In genomic region chr4:57091657-57092162, GRCh38 we compare ENCODE assay signal across 20 cellular contexts. TPM values are rescaled to one million over a fixed set of nuclear protein-coding genes. Genes with fewer than 3 reads are reported as not detected.
DNase-seq lines count a peak whose midpoint lies in the region; ATAC-seq, FAIRE-seq and TF ChIP-seq lines count a peak whose summit lies in the region.
"Had no signal": no experiment of that assay in that cellular context is flagged by ENCODE, and none has a peak within 500 bp of the region (broad histone marks: within the 10 kb centered on the region; RNA-seq: fewer than 3 reads in every experiment).

No MANE protein-coding gene starts in this region.

- H2BK15ac ChIP-seq in H1 (ENCODE audit: low read length) = no peak overlapping the region

- no peak overlapping the region for H3K14ac ChIP-seq in H1 (ENCODE audit: insufficient read length)

- no peak overlapping the region for H3K4ac ChIP-seq in H1 (replicated peaks; ENCODE audit: insufficient read length, low read depth, low read length)

- no peak overlapping the region for H3K27ac ChIP-seq in H1 (ENCODE audit: low read depth, low read length)
- H3K27ac ChIP-seq: neural progenitor cell had no signal

- H2AFZ ChIP-seq in H1 (ENCODE audit: low read length) = peak overlapping the region; percentile 56; the same call in 1 of the 2 replicates
- H2AFZ ChIP-seq: neural progenitor cell had no signal

- TF ChIP-seq CTCF in H1 (IDR thresholded peaks at IDR 0.05; ENCODE audit: control extremely low read depth in 1 of 3, insufficient read depth in 1 of 3, low read depth in 1 of 3, low read length in 3 of 3) = no peak
- no peak for TF ChIP-seq CTCF in osteocyte (IDR thresholded peaks at IDR 0.05)

- H3K4me1 ChIP-seq in H1 (replicated peaks in 1 of 4; ENCODE audit: control insufficient read depth in 3 of 4, insufficient read depth in 4 of 4, low read length in 3 of 4) = no peaks in the 10 kb centered on the region; a peak in 1 of 7 replicates
- H3K4me1 ChIP-seq: neural progenitor cell had no signal

- H3K79me1 ChIP-seq in H1 (ENCODE audit: low read depth, low read length) = no peaks in the 10 kb centered on the region

- peak overlapping the region; percentile 2 to 3; a peak in 1 of 4 replicates for H3K4me2 ChIP-seq in H1 (ENCODE audit: insufficient read depth in 1 of 2, low read depth in 2 of 2, low read length in 2 of 2)
- H3K4me2 ChIP-seq: neural progenitor cell had no signal

- H4K8ac ChIP-seq in H1 (ENCODE audit: extremely low read depth, insufficient read depth, low read length) = no peak overlapping the region

- no peak for FAIRE-seq in H1 (lab: Jason Lieb, UNC)
- FAIRE-seq: GM12891, K562 had no signal

- H3K9me3 Mint-ChIP-seq in osteocyte (ENCODE audit: unreplicated experiment) = no peaks in the 10 kb centered on the region
- H3K9me3 Mint-ChIP-seq: neural progenitor cell; T-helper 1 cell treated with Interleukin-12 subunit alpha and Interleukin-12 subunit beta and Interleukin-4 antibody, amounts not matched to agents 30 μg/mL and 1 μg/mL, for 36 hours had no signal

- no peaks in the 10 kb centered on the region for H3K27me3 ChIP-seq in H1 (replicated peaks in 1 of 4; ENCODE audit: control insufficient read depth in 3 of 4, extremely low read depth in 1 of 4, insufficient read depth in 3 of 4, low read length in 3 of 4)
- H3K27me3 ChIP-seq: gastrocnemius medialis, neural progenitor cell had no signal

- no peak overlapping the region for H2BK12ac ChIP-seq in H1 (ENCODE audit: low read depth, low read length)

- POLR2A ChIA-PET in H1 (lab: Charles Lee; ENCODE audit: partially characterized antibody) = interaction anchor here (0.6 to 1.6 kb wide), 2 partner anchors 11 to 38 kb away, joined by 3 to 5 read pairs; no protein-coding TSS in a partner anchor

- no peak overlapping the region for H2AK5ac ChIP-seq in H1 (ENCODE audit: low read depth, low read length)

- no peak for DNase-seq in H1 (ENCODE audit: low read depth in 1 of 2, low spot score in 2 of 2)
- DNase-seq in osteocyte (ENCODE audit: extremely low spot score, unreplicated experiment) = no peak
- no peak for DNase-seq in stimulated activated CD4-positive, alpha-beta T cell treated with anti-CD3 and anti-CD28 coated beads, Interleukin-4, amount 100 ng/mL, for 24 hours
- DNase-seq in HuH-7.5 (ENCODE audit: low spot score) = no peak
- DNase-seq in left colon = no peak
- DNase-seq: activated CD4-positive, CD25-positive, alpha-beta regulatory T cell; COR-L47; gastrocnemius medialis; NCI-H1105; NCI-H2171 treated with DMSO at 0.1 percent for 48 hours; NCI-H82; substantia nigra had no signal

- H4K5ac ChIP-seq in H1 (ENCODE audit: insufficient read length, low read depth, low read length) = no peak overlapping the region

- WGBS in H1 (ENCODE audit: extremely low coverage in 1 of 2, insufficient coverage in 1 of 2, insufficient read length in 1 of 2, insufficient replicate concordance in 2 of 2, low coverage in 1 of 2, low lambda C conversion rate in 2 of 2, missing lambda C conversion rate in 1 of 2), 2 experiments = 19% methylated on average over 3 of the region's 3 CpGs; no CpG with 5 or more reads in 1 of the 2 experiments

- no peak for TF ChIP-seq EP300 in H1 (IDR thresholded peaks at IDR 0.05; ENCODE audit: borderline replicate concordance in 1 of 2, low read depth in 2 of 2, low read length in 2 of 2)

- H3K9me3 ChIP-seq in H1 (ENCODE audit: insufficient read depth in 2 of 2, low read depth in 1 of 2, low read length in 1 of 2) = no peaks in the 10 kb centered on the region
- H3K9me3 ChIP-seq: gastrocnemius medialis had no signal

- H2BK20ac ChIP-seq in H1 (ENCODE audit: low read length) = no peak overlapping the region

- no peak for TF ChIP-seq RAD21 in H1 (IDR thresholded peaks at IDR 0.05 in 1 of 2, conservative IDR thresholded peaks at IDR 0.05 in 1 of 2; ENCODE audit: low read depth in 2 of 2, low read length in 2 of 2)

- no peaks in the 10 kb centered on the region for H3K27me3 Mint-ChIP-seq in osteocyte (ENCODE audit: unreplicated experiment)

- no peaks in the 10 kb centered on the region for H3K23me2 ChIP-seq in H1 (ENCODE audit: low read depth, low read length)

- H3K36me3 ChIP-seq in H1 (ENCODE audit: control insufficient read depth in 2 of 4, insufficient read depth in 4 of 4, low read length in 3 of 4) = no peaks in the 10 kb centered on the region; a peak in 1 of 8 replicates
- H3K36me3 ChIP-seq: gastrocnemius medialis, neural progenitor cell had no signal

- no peak overlapping the region for H3K18ac ChIP-seq in H1 (ENCODE audit: extremely low read depth, low read length)

- H4K20me1 ChIP-seq in H1 (replicated peaks in 1 of 2; ENCODE audit: control insufficient read depth in 1 of 2, insufficient read depth in 2 of 2, low read length in 2 of 2) = no peaks in the 10 kb centered on the region

- H3K23ac ChIP-seq in H1 (ENCODE audit: insufficient read length) = no peak overlapping the region

- ATAC-seq in GM19395 (IDR thresholded peaks at IDR 0.05; ENCODE audit: unreplicated experiment) (peak; percentile 70), HG03558 (IDR thresholded peaks at IDR 0.05; ENCODE audit: extremely low read depth, unreplicated experiment) (peak; percentile 72), left colon (no peak)
- ATAC-seq in activated CD4-positive, CD25-positive, alpha-beta regulatory T cell treated with anti-CD3 and anti-CD28 coated beads, Interleukin-2, amount 50 U/mL, for 24 hours = no peak
- ATAC-seq: gastrocnemius medialis, HCT116, K562 had no signal

- H2BK120ac ChIP-seq in H1 (replicated peaks; ENCODE audit: low read depth, low read length) = no peak overlapping the region

- H4K91ac ChIP-seq in H1 (replicated peaks; ENCODE audit: insufficient read length, low read length) = no peak overlapping the region

- no peaks in the 10 kb centered on the region for H3K79me2 ChIP-seq in H1 (ENCODE audit: control insufficient read depth in 1 of 2, insufficient read depth in 2 of 2, low read length in 2 of 2)

- CTCF ChIA-PET in H1 (lab: Charles Lee; ENCODE audit: partially characterized antibody) = interaction anchor here (0.6 to 1.9 kb wide), 4 partner anchors 37 to 113 kb away, joined by 3 to 9 read pairs (median 3); no protein-coding TSS in a partner anchor

- intact Hi-C loops in left colon (cut with DNase I, micrococcal nuclease) = no loop called here

- H3K4me3 Mint-ChIP-seq in osteocyte (ENCODE audit: unreplicated experiment) = peak overlapping the region; percentile 22
- H3K4me3 Mint-ChIP-seq: neural progenitor cell; T-helper 1 cell treated with Interleukin-12 subunit alpha and Interleukin-12 subunit beta and Interleukin-4 antibody, amounts not matched to agents 30 μg/mL and 1 μg/mL, for 36 hours had no signal

- H3K36me3 Mint-ChIP-seq in osteocyte (ENCODE audit: unreplicated experiment) = peaks cover 67% of the 10 kb centered on the region
- H3K36me3 Mint-ChIP-seq: neural progenitor cell had no signal

- peaks cover 94% of the 10 kb centered on the region for H3K4me1 Mint-ChIP-seq in osteocyte (ENCODE audit: unreplicated experiment)

- no peak overlapping the region for H2BK5ac ChIP-seq in H1 (ENCODE audit: low read depth, low read length)

- no peak overlapping the region for H3K4me3 ChIP-seq in H1 (ENCODE audit: extremely low read depth in 1 of 4, insufficient read depth in 2 of 4, low read depth in 3 of 4, low read length in 4 of 4)
- H3K4me3 ChIP-seq: gastrocnemius medialis, K562, neural progenitor cell had no signal

- no peak overlapping the region for H3K56ac ChIP-seq in H1 (replicated peaks; ENCODE audit: insufficient read length, low read depth, low read length)

- H3K27ac Mint-ChIP-seq in osteocyte (ENCODE audit: unreplicated experiment) = peak overlapping the region; percentile 87
- H3K27ac Mint-ChIP-seq: neural progenitor cell; T-helper 1 cell treated with Interleukin-12 subunit alpha and Interleukin-12 subunit beta and Interleukin-4 antibody, amounts not matched to agents 30 μg/mL and 1 μg/mL, for 36 hours had no signal

- H3K9ac ChIP-seq in H1 (replicated peaks in 1 of 4; ENCODE audit: extremely low read depth in 1 of 4, low read depth in 3 of 4, low read length in 3 of 4) = no peak overlapping the region
- H3K9ac ChIP-seq: neural progenitor cell had no signal

- TF ChIP-seq POLR2A in H1 (IDR thresholded peaks at IDR 0.05; ENCODE audit: control extremely low read depth in 1 of 2, low read depth in 2 of 2, low read length in 2 of 2) = no peak

TF ChIP-seq in H1, 55 proteins besides CTCF, POLR2A, EP300 and RAD21:
- TF ChIP-seq ATF2 (IDR thresholded peaks at IDR 0.05; ENCODE audit: low read length) (no peak), KDM5A (IDR thresholded peaks at IDR 0.05; ENCODE audit: low read length) (no peak), HDAC6 (IDR thresholded peaks at IDR 0.05; ENCODE audit: low read depth, low read length) (no peak), CBX8 (IDR thresholded peaks at IDR 0.05; ENCODE audit: borderline replicate concordance, low read depth, low read length) (no peak), SP1 (IDR thresholded peaks at IDR 0.05; ENCODE audit: low read depth, low read length) (no peak), SP4 (IDR thresholded peaks at IDR 0.05; ENCODE audit: low read length) (no peak)

RNA-seq across cellular contexts. Expression of gene IGFBP7, which starts 18.5 kb away (rescaled TPM):
- total RNA-seq in H1 (2021; fragmentation: NEBNext Ultra II Directional; extraction: Animal tissue kit (Norgen Biotek cat#: 25700)) = 0.48 and 0.55 TPM in 2 replicates
- polyA plus RNA-seq in H1 (2011; rRNA removed) = 0.17 and 0.25 TPM in 2 replicates
- 0.31 TPM for polyA plus RNA-seq in H1 (2011; cell fraction: cytosol; rRNA removed)
- polyA plus RNA-seq in H1 (2011; cell fraction: nucleus; rRNA removed) = 0.23 TPM
- polyA plus RNA-seq in H1 (2012, experiment 1 of 2) = 0.13 to 1.2 TPM (median 0.37 TPM) in 4 replicates
- polyA plus RNA-seq in H1 (2012, experiment 2 of 2) = 0.84 TPM
- 3.8 TPM for polyA plus RNA-seq in H1 (2013, experiment 1 of 2)
- polyA plus RNA-seq in H1 (2013, experiment 2 of 2) = 5.5 TPM
- polyA minus RNA-seq in H1 (2011; rRNA and poly(A)+ RNA removed) = not detected in 2 replicates
- not detected for polyA minus RNA-seq in H1 (2011; cell fraction: cytosol; rRNA and poly(A)+ RNA removed)
- polyA minus RNA-seq in H1 (2011; cell fraction: nucleus; rRNA and poly(A)+ RNA removed) = 0.70 TPM
- 3,484 and 3,576 TPM in 2 replicates for total RNA-seq in osteocyte
- 10 to 100 TPM; 55.3 to 98.0 TPM for total RNA-seq in left colon

Comparison
In these comparisons a context has a peak if more than half of its experiments do, and no peak if none do; other contexts are left out.
1. ATAC-seq: peak in GM19395 (single experiment) and HG03558 (single experiment); none in activated CD4-positive, CD25-positive, alpha-beta regulatory T cell treated with anti-CD3 and anti-CD28 coated beads, Interleukin-2, amount 50 U/mL, for 24 hours (0 of 2) and left colon (single experiment).
2. RNA of gene IGFBP7, which starts 18.5 kb away (total RNA-seq): 3,484 to 3,576 TPM in osteocyte and 55.3 to 98.0 TPM in left colon; 0.48 to 0.55 TPM in H1; every median in the first group is over 10 times any median in the second.